ENCODE assay signal across 15 cellular contexts in the genomic region with DNA sequence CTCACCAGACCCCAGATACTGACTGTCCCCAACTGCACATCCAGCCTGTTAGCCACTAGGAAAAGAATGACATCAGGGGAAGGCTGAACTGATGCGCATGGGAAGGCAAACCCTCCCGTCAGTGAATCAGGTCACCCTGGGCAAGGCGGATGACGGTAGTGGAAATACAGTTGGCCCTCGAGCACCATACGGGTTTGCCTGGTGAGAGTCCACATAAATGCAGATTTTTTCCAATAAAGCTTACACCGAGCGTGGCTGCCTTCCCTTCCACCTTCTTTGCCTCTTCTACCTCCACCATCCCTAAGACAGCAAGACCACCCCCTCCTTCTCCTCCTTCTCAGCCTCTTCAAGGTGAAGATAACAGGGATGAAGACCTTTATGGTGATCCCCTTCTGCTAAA.
"Had no signal": no experiment of that assay in that cellular context is flagged by ENCODE, and none has a peak within 500 bp of the region (broad histone marks: within the 10 kb centered on the region; RNA-seq: fewer than 3 reads in every experiment).

No MANE protein-coding gene starts in this region.

- DNase-seq: activated B cell treated with CpG ODN at 0.5 μM for 24 hours; activated CD4-positive, alpha-beta T cell treated with anti-CD3 and anti-CD28 coated beads for 4 hours; activated CD4-positive, alpha-beta T cell treated with anti-CD3 and anti-CD28 coated beads, Interleukin-2, amount 50 U/mL, for 48 hours; activated T-cell treated with anti-CD3 and anti-CD28 coated beads, Interleukin-2, amount 50 U/mL, for 4 hours; body of pancreas; dermis blood vessel endothelial cell; effector memory CD4-positive, alpha-beta T cell; esophagus squamous epithelium; gastrocnemius medialis; hippocampal formation; left ventricle myocardium superior; mammary epithelial cell; T1000; tibial artery had no signal

- H3K27me3 ChIP-seq: gastrocnemius medialis, neural progenitor cell, tibial artery had no signal

- H3K36me3 ChIP-seq: gastrocnemius medialis, neural progenitor cell, tibial artery had no signal

- H3K9me3 ChIP-seq: body of pancreas, esophagus squamous epithelium, gastrocnemius medialis, tibial artery had no signal

- H3K4me2 ChIP-seq: neural progenitor cell had no signal

- H3K4me1 ChIP-seq: body of pancreas, gastrocnemius medialis had no signal

- H3K27ac ChIP-seq: body of pancreas, esophagus squamous epithelium, gastrocnemius medialis, neural progenitor cell, tibial artery had no signal

- H3K4me3 ChIP-seq: body of pancreas, esophagus squamous epithelium, gastrocnemius medialis, neural progenitor cell, tibial artery had no signal

- H3K9ac ChIP-seq: neural progenitor cell had no signal
